6 cellular contexts compared by ENCODE assay signal in the genomic region with DNA sequence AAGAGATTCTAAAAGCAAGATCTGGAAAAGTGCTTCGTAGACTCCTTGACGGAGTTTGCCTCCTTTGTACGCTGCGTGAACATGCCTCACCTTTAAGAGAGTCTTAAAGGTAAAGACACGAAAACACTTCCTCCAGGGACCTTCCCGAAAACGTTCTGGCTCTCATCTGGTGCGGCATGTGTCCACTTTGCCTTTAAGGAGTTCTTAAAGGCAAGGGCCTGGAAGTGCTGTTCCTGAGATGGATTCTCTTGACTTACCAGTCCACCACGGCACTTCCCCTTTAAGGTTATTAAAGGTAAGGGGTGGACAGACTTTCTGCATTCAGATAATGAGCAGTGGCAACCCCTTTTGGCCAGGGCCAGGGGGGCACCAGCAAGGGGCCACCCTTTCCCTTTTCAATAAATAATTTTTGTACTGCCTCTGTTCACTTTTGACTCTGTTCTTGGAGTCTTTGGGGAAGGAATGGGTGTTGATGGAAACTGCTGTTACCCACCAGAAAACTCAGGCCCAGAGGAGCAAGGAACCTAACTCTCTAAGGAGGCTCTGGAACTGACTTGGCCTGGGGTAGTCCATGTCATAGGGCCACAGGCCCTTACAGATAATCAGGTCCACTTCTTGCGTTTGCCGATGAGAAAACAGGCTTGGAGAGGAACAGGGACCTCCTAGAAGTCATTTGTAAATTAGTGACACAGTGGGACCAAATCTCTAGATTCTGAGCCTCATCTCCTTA.
DNase-seq lines count a peak whose midpoint lies in the region; ATAC-seq and TF ChIP-seq lines count a peak whose summit lies in the region.

No MANE protein-coding gene starts in this region.

- H3K36me3 Mint-ChIP-seq in nephron (ENCODE audit: low read depth), result no peaks in the 10 kb centered on the region

- TF ChIP-seq CTCF in GM12864 (IDR thresholded peaks at IDR 0.05; ENCODE audit: low read depth, low read length, missing control alignments), result no peak
- no peak for TF ChIP-seq CTCF in nephron (IDR thresholded peaks at IDR 0.05; ENCODE audit: unreplicated experiment in 3 of 3)

- H3K27ac Mint-ChIP-seq in nephron, result peak overlapping the region; percentile 98 to 99 (median 99)

- H3K4me1 Mint-ChIP-seq in nephron, result peaks cover 49% of the 10 kb centered on the region

- ATAC-seq in HG03045 (IDR thresholded peaks at IDR 0.05; ENCODE audit: unreplicated experiment), result peak; percentile 48
- ATAC-seq in GM19328 (IDR thresholded peaks at IDR 0.05; ENCODE audit: unreplicated experiment), result no peak

- H3K4me3 ChIP-seq in GM12864 (ENCODE audit: low read depth, low read length), result peak overlapping the region; percentile 68

- peak overlapping the region; percentile 93 to 98 (median 96) for H3K4me3 Mint-ChIP-seq in nephron

- DNase-seq in GM12864 (ENCODE audit: low read depth) (peak; percentile 90), NOMO-1 treated with dmso at 0.1 percent for 144 hours (lab: John Stamatoyannopoulos, UW; ENCODE audit: unreplicated experiment) (peak; percentile 82), dedifferentiated amniotic fluid mesenchymal stem cell (ENCODE audit: extremely low spot score) (peak; percentile 25)

- H3K27me3 Mint-ChIP-seq in nephron (ENCODE audit: low read depth), result peaks cover 5% of the 10 kb centered on the region

- H3K9me3 Mint-ChIP-seq in nephron, result no peaks in the 10 kb centered on the region

Comparison
In these comparisons a context has a peak if more than half of its experiments do, and no peak if none do; other contexts are left out.
1. DNase-seq: peak in every context shown above with its lines; median percentile 90 in GM12864; 82 in NOMO-1 treated with dmso at 0.1 percent for 144 hours; 25 in dedifferentiated amniotic fluid mesenchymal stem cell.